ENCODE assay signal across 24 cellular contexts in the genomic region with DNA sequence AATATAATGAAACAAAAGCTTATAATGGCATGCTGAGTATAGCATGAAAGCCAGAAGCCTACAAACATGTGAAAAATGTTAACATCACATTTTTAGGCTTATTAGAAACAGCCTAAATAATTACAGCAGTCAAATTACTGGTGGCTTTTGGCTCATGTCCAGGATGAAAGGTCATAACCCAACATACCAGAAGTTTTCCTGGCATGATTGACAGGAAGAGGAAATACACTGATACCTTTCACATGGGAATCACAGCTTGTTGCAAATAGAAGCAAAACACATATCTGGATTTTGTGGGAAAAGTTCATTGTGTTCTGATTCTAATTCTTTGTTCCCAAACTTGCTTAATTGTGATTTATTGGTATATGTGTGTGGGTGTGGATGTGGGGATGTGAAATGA.
A peak's percentile ranks its signal among the peaks of the same experiment; 100 is the strongest.
DNase-seq lines count a peak whose midpoint lies in the region; ATAC-seq and TF ChIP-seq lines count a peak whose summit lies in the region.
"Had no signal": no experiment of that assay in that cellular context is flagged by ENCODE, and none has a peak within 500 bp of the region (broad histone marks: within the 10 kb centered on the region; RNA-seq: fewer than 3 reads in every experiment).

No MANE protein-coding gene starts in this region.

- H3K36me3 ChIP-seq in RWPE2 (ENCODE audit: low read depth), result no peaks in the 10 kb centered on the region
- H3K36me3 ChIP-seq: Peyer's patch, thoracic aorta had no signal

- DNase-seq in HEK293T (ENCODE audit: extremely low spot score), result no peak
- DNase-seq in RWPE2 (ENCODE audit: low spot score), result no peak
- DNase-seq in foreskin melanocyte, result peak; percentile 26
- DNase-seq in renal cortical epithelial cell (ENCODE audit: low read depth), result peak; percentile 9
- no peak for DNase-seq in DMS114 treated with DMSO at 0.1 percent for 48 hours (lab: John Stamatoyannopoulos, UW; ENCODE audit: unreplicated experiment)
- no peak for DNase-seq in dorsolateral prefrontal cortex
- DNase-seq: activated CD8-positive, alpha-beta T cell treated with anti-CD3 and anti-CD28 coated beads for 36 hours; amygdala; CD4-positive, CD25-positive, alpha-beta regulatory T cell; endodermal cell; GOT3; islet precursor cell; MM.1S; NCI-H2081 treated with DMSO at 0.1 percent for 48 hours; NCI-H345; Peyer's patch; T-helper 17 cell had no signal

- H3K27ac ChIP-seq in RWPE2 (ENCODE audit: poor library complexity, severe bottlenecking), result no peak overlapping the region
- H3K27ac ChIP-seq in dorsolateral prefrontal cortex, result no peak overlapping the region
- H3K27ac ChIP-seq: coronary artery, Peyer's patch, SK-N-MC, thoracic aorta had no signal

- CTCF ChIA-PET in HEK293T (lab: Yijun Ruan, JAX), result no interaction called here

- peaks cover 4% of the 10 kb centered on the region for H3K4me1 ChIP-seq in RWPE2 (ENCODE audit: insufficient read depth, poor library complexity, severe bottlenecking)
- H3K4me1 ChIP-seq: Peyer's patch had no signal

- ATAC-seq in RWPE2 (ENCODE audit: low read depth), result peak; percentile 40; the same call in 1 of the 3 replicates
- ATAC-seq in HG03460 (IDR thresholded peaks at IDR 0.05; ENCODE audit: unreplicated experiment), result no peak
- no peak for ATAC-seq in HG03520 (IDR thresholded peaks at IDR 0.05; ENCODE audit: unreplicated experiment)
- ATAC-seq: activated CD8-positive, alpha-beta T cell treated with anti-CD3 and anti-CD28 coated beads for 36 hours; K562; T-helper 17 cell had no signal

- POLR2A ChIA-PET in HEK293T (lab: Yijun Ruan, JAX), result interaction anchor here (0.9 kb wide), 1 partner anchor 111 kb away, joined by 3 read pairs; no protein-coding TSS in a partner anchor

- intact Hi-C loops in dorsolateral prefrontal cortex (cut with DNase I), result no loop called here

- no peaks in the 10 kb centered on the region for H3K9me3 ChIP-seq in RWPE2 (ENCODE audit: severe bottlenecking)
- H3K9me3 ChIP-seq: Peyer's patch had no signal

- H3K27me3 ChIP-seq in RWPE2 (ENCODE audit: insufficient read depth, poor library complexity, severe bottlenecking), result no peaks in the 10 kb centered on the region
- H3K27me3 ChIP-seq in dorsolateral prefrontal cortex, result peaks cover 0 to 4% (median 0%) of the 10 kb centered on the region in 45 donors
- H3K27me3 ChIP-seq: Peyer's patch had no signal

- no peak overlapping the region for H3K4me3 ChIP-seq in RWPE2 (ENCODE audit: severe bottlenecking)
- H3K4me3 ChIP-seq in dorsolateral prefrontal cortex, result no peak overlapping the region
- H3K4me3 ChIP-seq: coronary artery, K562, lung, Peyer's patch, SK-N-MC, thoracic aorta had no signal

- TF ChIP-seq CTCF in RWPE2 (IDR thresholded peaks at IDR 0.05; ENCODE audit: poor library complexity, severe bottlenecking), result no peak
- no peak for TF ChIP-seq CTCF in dorsolateral prefrontal cortex (IDR thresholded peaks at IDR 0.05 in 54 of 56, conservative IDR thresholded peaks at IDR 0.05 in 2 of 56; ENCODE audit: low read depth in 1 of 56, partially characterized antibody in 56 of 56)

TF ChIP-seq in HEK293T, 16 proteins besides CTCF, POLR2A, EP300 and RAD21:
- TF ChIP-seq ELF4 (IDR thresholded peaks at IDR 0.05) (no peak), LEF1 (IDR thresholded peaks at IDR 0.05; ENCODE audit: borderline replicate concordance) (no peak)
- TF ChIP-seq, protein P1, sequence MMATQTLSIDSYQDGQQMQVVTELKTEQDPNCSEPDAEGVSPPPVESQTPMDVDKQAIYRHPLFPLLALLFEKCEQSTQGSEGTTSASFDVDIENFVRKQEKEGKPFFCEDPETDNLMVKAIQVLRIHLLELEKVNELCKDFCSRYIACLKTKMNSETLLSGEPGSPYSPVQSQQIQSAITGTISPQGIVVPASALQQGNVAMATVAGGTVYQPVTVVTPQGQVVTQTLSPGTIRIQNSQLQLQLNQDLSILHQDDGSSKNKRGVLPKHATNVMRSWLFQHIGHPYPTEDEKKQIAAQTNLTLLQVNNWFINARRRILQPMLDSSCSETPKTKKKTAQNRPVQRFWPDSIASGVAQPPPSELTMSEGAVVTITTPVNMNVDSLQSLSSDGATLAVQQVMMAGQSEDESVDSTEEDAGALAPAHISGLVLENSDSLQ (IDR thresholded peaks at IDR 0.05), result peak; percentile 33; the same call in 1 of the 2 replicates

Comparison
In these comparisons a context has a peak if more than half of its experiments do, and no peak if none do; other contexts are left out.
1. DNase-seq: peak in foreskin melanocyte (single experiment) and renal cortical epithelial cell (single experiment); none in HEK293T (single experiment), RWPE2 (single experiment), DMS114 treated with DMSO at 0.1 percent for 48 hours (single experiment) and dorsolateral prefrontal cortex (0 of 10).